In genomic region chr19:54430306-54431254, GRCh38 we compare ENCODE assay signal across 9 cellular contexts. TPM values are rescaled to one million over a fixed set of nuclear protein-coding genes. Genes with fewer than 3 reads are reported as not detected.
A peak's percentile ranks its signal among the peaks of the same experiment; 100 is the strongest.
DNase-seq lines count a peak whose midpoint lies in the region; ATAC-seq, FAIRE-seq and TF ChIP-seq lines count a peak whose summit lies in the region.
"Had no signal": no experiment of that assay in that cellular context is flagged by ENCODE, and none has a peak within 500 bp of the region (broad histone marks: within the 10 kb centered on the region; RNA-seq: fewer than 3 reads in every experiment).

No MANE protein-coding gene starts in this region.

- intact Hi-C loops in GM12878 (cut with micrococcal nuclease; ENCODE audit: unreplicated experiment): no loop called here

- H3K9me3 ChIP-seq in GM12878 (replicated peaks; ENCODE audit: control insufficient read depth, insufficient read depth, low read length): no peaks in the 10 kb centered on the region
- H3K9me3 ChIP-seq: adrenal gland had no signal

- DNase-seq in NCI-H1436 (lab: John Stamatoyannopoulos, UW): peak; percentile 26
- DNase-seq in NCI-H1436 treated with DMSO at 0.1 percent for 48 hours (lab: John Stamatoyannopoulos, UW): no peak
- DNase-seq in RWPE1 (ENCODE audit: low spot score): peak; percentile 46
- no peak for DNase-seq in GM12878 (ENCODE audit: low read depth, low spot score)
- DNase-seq in iris pigment epithelial cell (ENCODE audit: low read depth): peak; percentile 30
- DNase-seq in stimulated activated CD4-positive, alpha-beta T cell treated with anti-CD3 and anti-CD28 coated beads, Interleukin-2, amount 100 ng/mL, for 48 hours: peak; percentile 45 to 56

- H3K79me2 ChIP-seq in GM12878 (ENCODE audit: control insufficient read depth, insufficient read depth, low read length): no peaks in the 10 kb centered on the region

- ATAC-seq in GM12878: peak; percentile 89
- ATAC-seq in HG03565 (IDR thresholded peaks at IDR 0.05; ENCODE audit: unreplicated experiment): no peak
- ATAC-seq in HG03520 (IDR thresholded peaks at IDR 0.05; ENCODE audit: unreplicated experiment): no peak

- H3K4me1 ChIP-seq in GM12878 (ENCODE audit: control insufficient read depth, insufficient read depth, low read length): no peaks in the 10 kb centered on the region

- TF ChIP-seq CTCF in RWPE1 (conservative IDR thresholded peaks at IDR 0.05; ENCODE audit: low read depth): no peak
- TF ChIP-seq CTCF in GM12878 (IDR thresholded peaks at IDR 0.05 in 2 of 3, conservative IDR thresholded peaks at IDR 0.05 in 1 of 3; ENCODE audit: control insufficient read depth in 2 of 3, extremely low read depth in 1 of 3, insufficient read depth in 1 of 3, low read depth in 3 of 3, low read length in 3 of 3): peak in 1 of 3 experiments; percentile 38; a peak in 1 of 6 replicates

- H3K4me2 ChIP-seq in GM12878 (ENCODE audit: control insufficient read depth, insufficient read depth): peak overlapping the region; percentile 71; the same call in 1 of the 2 replicates

- SMC1A ChIA-PET in GM12878 (lab: Charles Lee; ENCODE audit: uncharacterized antibody, unreplicated experiment): no interaction called here

- no peak overlapping the region for H2AFZ ChIP-seq in GM12878 (ENCODE audit: control insufficient read depth, low read depth, low read length)

- CTCF ChIA-PET in RWPE1 (lab: Yijun Ruan, JAX): interaction anchor here (0.6 kb wide), 1 partner anchor 23 kb away, joined by 4 read pairs; no protein-coding TSS in a partner anchor
- CTCF ChIA-PET in GM12878 (lab: Yijun Ruan, JAX): interaction anchor here (1.5 kb wide), 2 partner anchors 18 to 47 kb away, joined by 4 read pairs; partner anchors contain the start of gene LENG8

- H3K4me3 ChIP-seq in GM12878: no peak overlapping the region

- no peaks in the 10 kb centered on the region; a peak in 1 of 4 replicates for H3K36me3 ChIP-seq in GM12878 (ENCODE audit: control insufficient read depth in 2 of 2, insufficient read depth in 2 of 2, low read length in 1 of 2)
- H3K36me3 ChIP-seq: adrenal gland had no signal

- no peak overlapping the region for H3K9ac ChIP-seq in GM12878 (ENCODE audit: control insufficient read depth, insufficient read depth, low read length)

- H3K27ac ChIP-seq in RWPE1 (no peak overlapping the region), GM12878 (ENCODE audit: control insufficient read depth, insufficient read depth) (no peak overlapping the region)
- H3K27ac ChIP-seq: adrenal gland had no signal

- 8% methylated on average over 37 of the region's 43 CpGs for WGBS in GM12878 (ENCODE audit: insufficient coverage, insufficient replicate concordance, low lambda C conversion rate, missing lambda C conversion rate)

- no peaks in the 10 kb centered on the region; a peak in 1 of 4 replicates for H3K27me3 ChIP-seq in GM12878 (replicated peaks in 1 of 2; ENCODE audit: control insufficient read depth in 2 of 2, insufficient read depth in 2 of 2, low read length in 1 of 2)

- peak; percentile 31; the same call in 1 of the 2 replicates for TF ChIP-seq POLR2A in GM12878 (IDR thresholded peaks at IDR 0.05; ENCODE audit: low read depth, low read length)

- no peak for TF ChIP-seq EP300 in GM12878 (IDR thresholded peaks at IDR 0.05; ENCODE audit: borderline replicate concordance in 1 of 2, control insufficient read depth in 1 of 2, low read depth in 2 of 2, low read length in 2 of 2)

- in situ Hi-C loops in GM12878 (cut with MboI): no loop called here

- RAD21 ChIA-PET in GM12878 (lab: Charles Lee; ENCODE audit: unreplicated experiment): interaction anchor here (0.6 to 1.0 kb wide), 2 partner anchors 14 to 244 kb away, joined by 3 read pairs; no protein-coding TSS in a partner anchor

- BruUV-seq in GM12878 (replicated peaks; lab: Mats Ljungman, UMichigan): no TSS peak

- no peaks in the 10 kb centered on the region; the same call in 1 of the 2 replicates for H4K20me1 ChIP-seq in GM12878 (ENCODE audit: control insufficient read depth, insufficient read depth)

- no peak for TF ChIP-seq RAD21 in GM12878 (IDR thresholded peaks at IDR 0.05; ENCODE audit: insufficient read depth, low read depth, low read length)

- POLR2A ChIA-PET in RWPE1 (lab: Yijun Ruan, JAX; ENCODE audit: low non-redundant PET) (no interaction called here), GM12878 (lab: Charles Lee) (interaction anchor here (0.6 to 1.0 kb wide), 3 partner anchors 10 to 18 kb away, joined by 3 read pairs; partner anchors contain the start of gene LENG8)

- FAIRE-seq in GM12878 (lab: Jason Lieb, UNC): no peak

TF ChIP-seq in GM12878, 131 proteins besides CTCF, POLR2A, EP300 and RAD21 (continues in another document):
- TF ChIP-seq ZNF24 (IDR thresholded peaks at IDR 0.05): no peak

RNA-seq across cellular contexts. Expression of gene TTYH1, which starts 15.3 kb away (rescaled TPM):
- 0.31 and 0.81 TPM in 2 replicates for total RNA-seq in GM12878 (2013; cell fraction: nucleolus; rRNA removed)
- total RNA-seq in GM12878 (2014; rRNA removed) (0.27 TPM in 1 of 2 replicates, not detected in the other), GM12878 (2014; rRNA removed; fragmentation: Illumina TruSeq; extraction: Trizol) (0.09 TPM in 1 of 2 replicates, not detected in the other), GM12878 (2021) (0.32 and 0.36 TPM in 2 replicates)
- 0.16 TPM for polyA plus RNA-seq in GM12878 (2011; ENCODE audit: low read depth)
- polyA plus RNA-seq in GM12878 (2011; rRNA removed) (not detected in 2 replicates), GM12878 (2014; fragmentation: Illumina TruSeq; extraction: Trizol) (0.01 TPM in 1 of 2 replicates, not detected in the other), GM12878 (2014; fragmentation: Nextera tagmentation; extraction: Ambion mirVana) (under 1 TPM in 1 of 2 experiments, not detected in 1; 0.05 TPM), GM12878 (2014; rRNA removed) (0.08 TPM in 1 of 2 replicates, not detected in the other), GM12878 (2016; fragmentation: Nextera tagmentation; extraction: Ambion mirVana) (under 1 TPM; 0.16 to 0.26 TPM)
- 0.08 TPM in 1 of 2 replicates, not detected in the other for polyA plus RNA-seq in GM12878 (2011; cell fraction: cytosol; rRNA removed)
- polyA plus RNA-seq in GM12878 (2011; cell fraction: nucleus; rRNA removed): 0.23 and 0.31 TPM in 2 replicates
- polyA plus RNA-seq in GM12878 (2012): 0.36 and 0.76 TPM in 2 replicates
- polyA minus RNA-seq in GM12878 (2011; rRNA and poly(A)+ RNA removed): not detected in 2 replicates
- polyA minus RNA-seq in GM12878 (2011; cell fraction: cytosol; rRNA and poly(A)+ RNA removed): not detected in 2 replicates
- polyA minus RNA-seq in GM12878 (2011; cell fraction: nucleus; rRNA and poly(A)+ RNA removed): not detected in 2 replicates

RNA-seq across cellular contexts. Expression of gene LENG8, which starts 18.4 kb away (rescaled TPM):
- total RNA-seq in GM12878 (2013; cell fraction: nucleolus; rRNA removed): 745 and 840 TPM in 2 replicates
- total RNA-seq in GM12878 (2014; rRNA removed): 21.7 and 26.3 TPM in 2 replicates
- total RNA-seq in GM12878 (2014; rRNA removed; fragmentation: Illumina TruSeq; extraction: Trizol): 11.3 and 11.5 TPM in 2 replicates
- 119 and 145 TPM in 2 replicates for total RNA-seq in GM12878 (2021)
- polyA plus RNA-seq in GM12878 (2011; ENCODE audit: low read depth): 107 TPM
- polyA plus RNA-seq in GM12878 (2011; rRNA removed): 16.2 and 36.4 TPM in 2 replicates
- polyA plus RNA-seq in GM12878 (2011; cell fraction: cytosol; rRNA removed): 67.6 and 93.3 TPM in 2 replicates
- polyA plus RNA-seq in GM12878 (2011; cell fraction: nucleus; rRNA removed): 848 and 1,111 TPM in 2 replicates
- 140 and 142 TPM in 2 replicates for polyA plus RNA-seq in GM12878 (2012)
- 14.8 and 32.4 TPM in 2 replicates for polyA plus RNA-seq in GM12878 (2014; fragmentation: Illumina TruSeq; extraction: Trizol)
- 1 to 10 TPM; 2.3 to 2.5 TPM for polyA plus RNA-seq in GM12878 (2014; fragmentation: Nextera tagmentation; extraction: Ambion mirVana)
- polyA plus RNA-seq in GM12878 (2014; rRNA removed): 143 and 168 TPM in 2 replicates
- polyA plus RNA-seq in GM12878 (2016; fragmentation: Nextera tagmentation; extraction: Ambion mirVana): 10 to 100 TPM; 46.0 to 51.4 TPM
- polyA minus RNA-seq in GM12878 (2011; rRNA and poly(A)+ RNA removed): 30.6 and 63.8 TPM in 2 replicates
- polyA minus RNA-seq in GM12878 (2011; cell fraction: cytosol; rRNA and poly(A)+ RNA removed): 25.0 and 27.4 TPM in 2 replicates
- 96.6 and 120 TPM in 2 replicates for polyA minus RNA-seq in GM12878 (2011; cell fraction: nucleus; rRNA and poly(A)+ RNA removed)

RNA-seq across cellular contexts. Expression of gene LENG9, which starts 33.0 kb away (rescaled TPM):
- 3.4 and 4.5 TPM in 2 replicates for total RNA-seq in GM12878 (2013; cell fraction: nucleolus; rRNA removed)
- total RNA-seq in GM12878 (2014; rRNA removed) (2.9 and 4.0 TPM in 2 replicates), GM12878 (2014; rRNA removed; fragmentation: Illumina TruSeq; extraction: Trizol) (0.76 and 0.78 TPM in 2 replicates), GM12878 (2021) (2.5 and 3.5 TPM in 2 replicates)
- 0.26 TPM for polyA plus RNA-seq in GM12878 (2011; ENCODE audit: low read depth)
- polyA plus RNA-seq in GM12878 (2011; rRNA removed) (0.09 and 0.20 TPM in 2 replicates), GM12878 (2014; fragmentation: Illumina TruSeq; extraction: Trizol) (0.11 and 0.46 TPM in 2 replicates), GM12878 (2014; fragmentation: Nextera tagmentation; extraction: Ambion mirVana) (1 to 10 TPM in 1 of 2 experiments, under 1 TPM in 1; 0.18 to 1.7 TPM), GM12878 (2014; rRNA removed) (2.1 and 2.7 TPM in 2 replicates), GM12878 (2016; fragmentation: Nextera tagmentation; extraction: Ambion mirVana) (under 1 TPM in 1 of 2 experiments, not detected in 1; 0.09 TPM)
- polyA plus RNA-seq in GM12878 (2011; cell fraction: cytosol; rRNA removed): 0.27 and 0.55 TPM in 2 replicates
- polyA plus RNA-seq in GM12878 (2011; cell fraction: nucleus; rRNA removed): 0.67 and 0.78 TPM in 2 replicates
- 1.1 and 1.8 TPM in 2 replicates for polyA plus RNA-seq in GM12878 (2012)
- 0.22 and 1.8 TPM in 2 replicates for polyA minus RNA-seq in GM12878 (2011; rRNA and poly(A)+ RNA removed)
- polyA minus RNA-seq in GM12878 (2011; cell fraction: cytosol; rRNA and poly(A)+ RNA removed): 1.2 and 1.7 TPM in 2 replicates
- 2.8 and 3.3 TPM in 2 replicates for polyA minus RNA-seq in GM12878 (2011; cell fraction: nucleus; rRNA and poly(A)+ RNA removed)

RNA-seq across cellular contexts. Expression of gene CDC42EP5, which starts 42.5 kb away (rescaled TPM):
- 3.9 and 7.3 TPM in 2 replicates for total RNA-seq in GM12878 (2013; cell fraction: nucleolus; rRNA removed)
- total RNA-seq in GM12878 (2014; rRNA removed): 1.3 and 1.8 TPM in 2 replicates
- 1.2 TPM in 1 of 2 replicates, not detected in the other for total RNA-seq in GM12878 (2014; rRNA removed; fragmentation: Illumina TruSeq; extraction: Trizol)
- total RNA-seq in GM12878 (2021): 1.4 and 1.5 TPM in 2 replicates
- not detected for polyA plus RNA-seq in GM12878 (2011; ENCODE audit: low read depth)
- polyA plus RNA-seq in GM12878 (2011; rRNA removed): 0.40 and 0.42 TPM in 2 replicates
- polyA plus RNA-seq in GM12878 (2011; cell fraction: cytosol; rRNA removed): 0.81 and 1.2 TPM in 2 replicates
- polyA plus RNA-seq in GM12878 (2011; cell fraction: nucleus; rRNA removed): 0.23 and 0.99 TPM in 2 replicates
- polyA plus RNA-seq in GM12878 (2012): 0.49 and 0.79 TPM in 2 replicates
- polyA plus RNA-seq in GM12878 (2014; fragmentation: Illumina TruSeq; extraction: Trizol): not detected in 2 replicates
- polyA plus RNA-seq in GM12878 (2014; fragmentation: Nextera tagmentation; extraction: Ambion mirVana): not detected
- 1.1 and 1.4 TPM in 2 replicates for polyA plus RNA-seq in GM12878 (2014; rRNA removed)
- polyA plus RNA-seq in GM12878 (2016; fragmentation: Nextera tagmentation; extraction: Ambion mirVana): not detected
- polyA minus RNA-seq in GM12878 (2011; rRNA and poly(A)+ RNA removed): not detected in 2 replicates
- polyA minus RNA-seq in GM12878 (2011; cell fraction: cytosol; rRNA and poly(A)+ RNA removed): not detected in 2 replicates
- not detected in 2 replicates for polyA minus RNA-seq in GM12878 (2011; cell fraction: nucleus; rRNA and poly(A)+ RNA removed)

Comparison
In these comparisons a context has a peak if more than half of its experiments do, and no peak if none do; other contexts are left out.
1. DNase-seq: peak in NCI-H1436 (single experiment), RWPE1 (single experiment), iris pigment epithelial cell (single experiment) and stimulated activated CD4-positive, alpha-beta T cell treated with anti-CD3 and anti-CD28 coated beads, Interleukin-2, amount 100 ng/mL, for 48 hours (2 of 2); none in NCI-H1436 treated with DMSO at 0.1 percent for 48 hours (single experiment) and GM12878 (single experiment).